In genomic region chr18:22169011-22169888, GRCh38 we compare ENCODE assay signal across 8 cellular contexts. TPM values are rescaled to one million over a fixed set of nuclear protein-coding genes. Genes with fewer than 3 reads are reported as not detected.
A peak's percentile ranks its signal among the peaks of the same experiment; 100 is the strongest.
DNase-seq lines count a peak whose midpoint lies in the region; ATAC-seq and TF ChIP-seq lines count a peak whose summit lies in the region.

TSS of gene GATA6 (plus strand) at chr18:22169589. CDS start at chr18:22171145, 1,556 bp downstream.

- H3K4me2 ChIP-seq in osteoblast (ENCODE audit: insufficient read depth, low read length), result peak within 1 kb of the TSS; percentile 86

- peak; percentile 30 for TF ChIP-seq CTCF in osteoblast (IDR thresholded peaks at IDR 0.05; ENCODE audit: extremely low read depth, low read depth, low read length)

- peak within 1 kb of the TSS; percentile 72 for H2AFZ ChIP-seq in osteoblast (ENCODE audit: low read length)

- H3K27ac ChIP-seq in osteoblast (ENCODE audit: low read depth, low read length), result peak within 1 kb of the TSS; percentile 86

- H3K4me3 ChIP-seq in osteoblast (ENCODE audit: insufficient read depth, low read length), result peak within 1 kb of the TSS; percentile 95

- DNase-seq in Daoy (ENCODE audit: low read depth) (peak; percentile 95), NCI-H82 (lab: John Stamatoyannopoulos, UW) (peak; percentile 89), glomerular visceral epithelial cell (ENCODE audit: extremely low spot score) (peak; percentile 92), osteoblast (ENCODE audit: insufficient read length, low spot score, missing footprints) (peak; percentile 99)
- peak; percentile 38 for DNase-seq in activated gamma-delta T cell treated with anti-CD3 and anti-CD28 coated beads, Interleukin-2, amount 50 U/mL, for 16 hours (ENCODE audit: low read depth)

- H3K36me3 ChIP-seq in osteoblast (ENCODE audit: insufficient read depth, low read length), result peaks cover 22% of the 10 kb centered on the region

- peaks cover 17% of the 10 kb centered on the region for H3K4me1 ChIP-seq in osteoblast (ENCODE audit: insufficient read depth, low read length)

- peaks cover 42% of the 10 kb centered on the region for H3K79me2 ChIP-seq in osteoblast (ENCODE audit: insufficient read depth, low read length)

- ATAC-seq in HG02885 (IDR thresholded peaks at IDR 0.05; ENCODE audit: poor library complexity, unreplicated experiment) (peak; percentile 52), GM19035 (IDR thresholded peaks at IDR 0.05; ENCODE audit: unreplicated experiment) (no peak), HG02973 (IDR thresholded peaks at IDR 0.05; ENCODE audit: unreplicated experiment) (no peak)

- H3K27me3 ChIP-seq in osteoblast (ENCODE audit: insufficient read depth, low read length), result peaks cover 65% of the 10 kb centered on the region

- H4K20me1 ChIP-seq in osteoblast (ENCODE audit: insufficient read depth, low read length), result peaks cover 36% of the 10 kb centered on the region

- H3K9me3 ChIP-seq in osteoblast (ENCODE audit: low read depth, low read length), result peaks cover 2% of the 10 kb centered on the region

RNA-seq across cellular contexts. Expression of gene GATA6, which starts in this region (rescaled TPM):
- 18.2 and 19.0 TPM in 2 replicates for total RNA-seq in Daoy (2014; rRNA removed; shearing (Covaris generic))
- 10.9 and 16.6 TPM in 2 replicates for total RNA-seq in osteoblast

Comparison
In these comparisons a context has a peak if more than half of its experiments do, and no peak if none do; other contexts are left out.
1. DNase-seq: peak in every context shown above with its lines; median percentile 99 in osteoblast; 95 in Daoy; 92 in glomerular visceral epithelial cell; 89 in NCI-H82; 38 in activated gamma-delta T cell treated with anti-CD3 and anti-CD28 coated beads, Interleukin-2, amount 50 U/mL, for 16 hours.